ENCODE assay signal across 8 cellular contexts in the genomic region with DNA sequence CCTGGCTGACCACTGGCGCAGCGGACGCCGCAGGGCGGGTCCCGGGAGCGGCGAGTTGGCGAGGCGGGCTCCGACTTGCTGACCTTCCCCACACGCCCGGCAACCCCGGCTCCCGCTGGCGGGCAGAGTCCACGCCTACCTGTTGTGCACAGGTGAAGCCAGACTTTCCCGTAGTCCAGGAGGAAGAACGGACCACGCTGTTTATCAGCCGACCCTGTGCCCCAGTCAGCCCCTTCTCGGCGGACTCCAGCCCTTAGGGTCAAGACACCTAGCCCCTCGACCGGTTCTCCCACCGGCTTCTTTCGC. TPM values are rescaled to one million over a fixed set of nuclear protein-coding genes. Genes with fewer than 3 reads are reported as not detected.
A peak's percentile ranks its signal among the peaks of the same experiment; 100 is the strongest.
DNase-seq lines count a peak whose midpoint lies in the region; ATAC-seq and TF ChIP-seq lines count a peak whose summit lies in the region.

No MANE protein-coding gene starts in this region.

- no peak for TF ChIP-seq POLR2A in lower leg skin (IDR thresholded peaks at IDR 0.05)

- TF ChIP-seq CTCF in BE2C (IDR thresholded peaks at IDR 0.05; ENCODE audit: low read depth, low read length) (no peak), RWPE2 (IDR thresholded peaks at IDR 0.05; ENCODE audit: poor library complexity, severe bottlenecking) (no peak), lower leg skin (IDR thresholded peaks at IDR 0.05) (no peak)

- H3K4me3 ChIP-seq in BE2C (ENCODE audit: low read depth, low read length) (peak overlapping the region; percentile 98), RWPE2 (ENCODE audit: severe bottlenecking) (peak overlapping the region; percentile 72), lower leg skin (ENCODE audit: low read depth, poor library complexity, severe bottlenecking) (peak overlapping the region; percentile 93)

- H3K27ac ChIP-seq in RWPE2 (ENCODE audit: poor library complexity, severe bottlenecking) (peak overlapping the region; percentile 41), substantia nigra (ENCODE audit: low read depth, low read length, poor library complexity, severe bottlenecking) (peak overlapping the region; percentile 86)

- peak; percentile 14 for ATAC-seq in GM18873 (IDR thresholded peaks at IDR 0.05; ENCODE audit: low FRiP score, unreplicated experiment)
- ATAC-seq in HG03139 (IDR thresholded peaks at IDR 0.05; ENCODE audit: unreplicated experiment): peak; percentile 12
- ATAC-seq in RWPE2 (ENCODE audit: low read depth): peak; percentile 73

- H3K27me3 ChIP-seq in BE2C: no peaks in the 10 kb centered on the region
- no peaks in the 10 kb centered on the region for H3K27me3 ChIP-seq in RWPE2 (ENCODE audit: insufficient read depth, poor library complexity, severe bottlenecking)

- H3K9me3 ChIP-seq in BE2C (no peaks in the 10 kb centered on the region), RWPE2 (ENCODE audit: severe bottlenecking) (no peaks in the 10 kb centered on the region)

- H3K4me1 ChIP-seq in BE2C (no peaks in the 10 kb centered on the region), RWPE2 (ENCODE audit: insufficient read depth, poor library complexity, severe bottlenecking) (peaks cover 15% of the 10 kb centered on the region)

- H3K36me3 ChIP-seq in BE2C (no peaks in the 10 kb centered on the region), RWPE2 (ENCODE audit: low read depth) (no peaks in the 10 kb centered on the region)

- DNase-seq in BE2C (peak; percentile 30), RWPE2 (ENCODE audit: low spot score) (peak; percentile 81), dermis blood vessel endothelial cell (peak; percentile 66), lower leg skin (ENCODE audit: low spot score in 2 of 2) (peak in 1 of 2 donors; percentile 87), substantia nigra (lab: John Stamatoyannopoulos, UW) (peak in 33 of 49 donors; percentile 5 to 63 (median 35)), NCI-H82 (lab: John Stamatoyannopoulos, UW) (no peak)

- WGBS in lower leg skin, 2 donors: 0 to 1% methylated on average over 15 to 24 of the region's 27 CpGs

- intact Hi-C loops in lower leg skin (cut with DNase I; ENCODE audit: low total_unique reads): no loop called here

RNA-seq across cellular contexts. Expression of gene HEATR5A, which starts 0.4 kb away (rescaled TPM):
- polyA plus RNA-seq in BE2C (2012; ENCODE audit: insufficient read depth, insufficient read length, low read depth): 6.3 TPM
- total RNA-seq in dermis blood vessel endothelial cell: 40.1 and 43.1 TPM in 2 replicates
- 10 to 100 TPM in 2 of 4 donors, 1 to 10 TPM in 2; 7.3 to 11.6 (median 9.8) TPM for total RNA-seq in lower leg skin

RNA-seq across cellular contexts. Expression of gene DTD2, which starts 37.3 kb away (rescaled TPM):
- polyA plus RNA-seq in BE2C (2012; ENCODE audit: insufficient read depth, insufficient read length, low read depth): 14.1 TPM
- total RNA-seq in dermis blood vessel endothelial cell (18.3 and 18.4 TPM in 2 replicates), lower leg skin (10 to 100 TPM; 14.2 to 26.8 (median 20.8) TPM)

Comparison
In these comparisons a context has a peak if more than half of its experiments do, and no peak if none do; other contexts are left out.
1. ATAC-seq: peak in every context shown above with its lines; median percentile 73 in RWPE2; 14 in GM18873; 12 in HG03139.